ENCODE assay signal across 17 cellular contexts in genomic region chr14:68654471-68654941, GRCh38.
DNase-seq lines count a peak whose midpoint lies in the region; ATAC-seq and TF ChIP-seq lines count a peak whose summit lies in the region.
"Had no signal": no experiment of that assay in that cellular context is flagged by ENCODE, and none has a peak within 500 bp of the region (broad histone marks: within the 10 kb centered on the region; RNA-seq: fewer than 3 reads in every experiment).

No MANE protein-coding gene starts in this region.

- TF ChIP-seq CTCF in brain (conservative IDR thresholded peaks at IDR 0.05) (no peak), testis (IDR thresholded peaks at IDR 0.05) (no peak)

- H3K9me3 Mint-ChIP-seq in brain, result peaks cover 0 to 4% (median 0%) of the 10 kb centered on the region in 5 experiments
- no peaks in the 10 kb centered on the region for H3K9me3 Mint-ChIP-seq in naive thymus-derived CD8-positive, alpha-beta T cell
- H3K9me3 Mint-ChIP-seq: activated T-helper 17 cell treated with anti-CD3 and anti-CD28 coated beads, Interleukin-2, amount 50 U/mL, for 72 hours; natural killer cell treated with Interleukin-12 subunit alpha and Interleukin-12 subunit beta and Interleukin-15 and Interleukin-18, amount 100 ng/mL, for 72 hours had no signal

- DNase-seq in NCI-H2171 treated with DMSO at 0.1 percent for 48 hours (lab: John Stamatoyannopoulos, UW) (peak; percentile 17), NCI-H2171 (lab: John Stamatoyannopoulos, UW) (no peak), testis (no peak), OCI-M2 (lab: John Stamatoyannopoulos, UW; ENCODE audit: unreplicated experiment) (no peak)
- DNase-seq in naive thymus-derived CD8-positive, alpha-beta T cell, result no peak
- DNase-seq in stimulated activated CD4-positive, alpha-beta T cell treated with anti-CD3 and anti-CD28 coated beads, Interleukin-2, amount 100 ng/mL, for 48 hours, result no peak
- DNase-seq: foreskin keratinocyte; retina; stimulated activated CD4-positive, alpha-beta T cell treated with anti-CD3 and anti-CD28 coated beads, Interleukin-1b, Interleukin-23, amount 100 ng/mL, for 48 hours had no signal

- intact Hi-C loops in testis (cut with DNase I; ENCODE audit: low total_unique reads), result no loop called here

- H3K9me3 ChIP-seq in testis, result no peaks in the 10 kb centered on the region
- H3K9me3 ChIP-seq: adrenal gland, suprapubic skin had no signal

- no peak for ATAC-seq in naive thymus-derived CD8-positive, alpha-beta T cell
- ATAC-seq in HG02852 (IDR thresholded peaks at IDR 0.05; ENCODE audit: unreplicated experiment), result no peak
- ATAC-seq: activated T-helper 17 cell treated with anti-CD3 and anti-CD28 coated beads, Interleukin-2, amount 50 U/mL, for 72 hours; foreskin keratinocyte; natural killer cell treated with Interleukin-12 subunit alpha and Interleukin-12 subunit beta and Interleukin-15 and Interleukin-18, amount 100 ng/mL, for 72 hours; Panc1 had no signal

- no peak overlapping the region for H3K4me3 Mint-ChIP-seq in brain
- H3K4me3 Mint-ChIP-seq in naive thymus-derived CD8-positive, alpha-beta T cell, result peak overlapping the region in 3 of 10 donors; percentile 9 to 26 (median 23)
- H3K4me3 Mint-ChIP-seq: activated T-helper 17 cell treated with anti-CD3 and anti-CD28 coated beads, Interleukin-2, amount 50 U/mL, for 72 hours; natural killer cell treated with Interleukin-12 subunit alpha and Interleukin-12 subunit beta and Interleukin-15 and Interleukin-18, amount 100 ng/mL, for 72 hours had no signal

- no peak for TF ChIP-seq POLR2A in testis (IDR thresholded peaks at IDR 0.05)

- POLR2A ChIA-PET in naive thymus-derived CD8-positive, alpha-beta T cell (lab: Charles Lee), result interaction anchor here (0.9 to 1.5 kb wide), 3 partner anchors 14 to 128 kb away, joined by 3 to 4 read pairs (median 3); no protein-coding TSS in a partner anchor

- no peaks in the 10 kb centered on the region for H3K36me3 ChIP-seq in testis (ENCODE audit: low read depth, missing control alignments)
- H3K36me3 ChIP-seq: adrenal gland, suprapubic skin had no signal

- WGBS in testis, 2 donors, result 52 to 73% methylated on average over 9 of the region's 9 CpGs

- peaks cover 79% of the 10 kb centered on the region for H3K4me1 Mint-ChIP-seq in brain
- H3K4me1 Mint-ChIP-seq in naive thymus-derived CD8-positive, alpha-beta T cell, result peaks cover 26 to 38% (median 32%) of the 10 kb centered on the region in 4 donors

- H3K36me3 Mint-ChIP-seq in brain, result no peaks in the 10 kb centered on the region
- no peaks in the 10 kb centered on the region for H3K36me3 Mint-ChIP-seq in naive thymus-derived CD8-positive, alpha-beta T cell
- H3K36me3 Mint-ChIP-seq: natural killer cell treated with Interleukin-12 subunit alpha and Interleukin-12 subunit beta and Interleukin-15 and Interleukin-18, amount 100 ng/mL, for 72 hours had no signal

- H3K27ac ChIP-seq in testis, result peak overlapping the region; percentile 68 to 70
- H3K27ac ChIP-seq: 22Rv1, adrenal gland, foreskin keratinocyte, suprapubic skin had no signal

- no peak overlapping the region for H3K4me3 ChIP-seq in testis
- H3K4me3 ChIP-seq: adrenal gland, suprapubic skin had no signal

- peak overlapping the region; percentile 82 to 96 (median 89) for H3K27ac Mint-ChIP-seq in brain
- H3K27ac Mint-ChIP-seq in naive thymus-derived CD8-positive, alpha-beta T cell, result peak overlapping the region in 7 of 10 donors; percentile 10 to 74 (median 46)
- H3K27ac Mint-ChIP-seq: activated T-helper 17 cell treated with anti-CD3 and anti-CD28 coated beads, Interleukin-2, amount 50 U/mL, for 72 hours; natural killer cell treated with Interleukin-12 subunit alpha and Interleukin-12 subunit beta and Interleukin-15 and Interleukin-18, amount 100 ng/mL, for 72 hours had no signal

- no peaks in the 10 kb centered on the region for H3K27me3 Mint-ChIP-seq in brain
- no peaks in the 10 kb centered on the region for H3K27me3 Mint-ChIP-seq in naive thymus-derived CD8-positive, alpha-beta T cell
- H3K27me3 Mint-ChIP-seq: activated T-helper 17 cell treated with anti-CD3 and anti-CD28 coated beads, Interleukin-2, amount 50 U/mL, for 72 hours; natural killer cell treated with Interleukin-12 subunit alpha and Interleukin-12 subunit beta and Interleukin-15 and Interleukin-18, amount 100 ng/mL, for 72 hours had no signal

- H3K4me1 ChIP-seq in testis, result peaks cover 45% of the 10 kb centered on the region
- H3K4me1 ChIP-seq: foreskin keratinocyte had no signal

- no peaks in the 10 kb centered on the region for H3K27me3 ChIP-seq in testis
- H3K27me3 ChIP-seq: adrenal gland, foreskin keratinocyte, suprapubic skin had no signal
